1 cellular context compared by ENCODE assay signal in the genomic region with DNA sequence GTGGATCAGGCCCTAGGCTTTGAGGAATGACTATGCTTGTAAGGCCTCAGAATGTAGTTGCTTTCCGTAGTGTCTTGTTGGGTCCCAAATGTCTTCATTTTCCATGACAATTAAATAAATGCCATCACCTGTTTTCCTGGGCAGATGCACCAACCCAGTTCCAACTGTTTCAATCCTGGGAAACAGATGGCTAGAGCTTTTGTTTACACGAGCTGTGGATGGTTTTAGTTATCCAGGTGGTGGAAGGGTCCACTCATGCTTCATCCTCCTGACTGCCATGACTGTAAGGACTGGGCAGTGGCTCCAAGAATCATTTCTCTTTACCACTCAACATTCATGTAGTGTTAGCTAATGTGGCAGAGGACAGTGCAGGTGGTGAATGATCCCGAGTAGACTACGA.
TF ChIP-seq lines count a peak whose summit lies in the region.

No MANE protein-coding gene starts in this region.

TF ChIP-seq in IMR-90, 13 proteins besides CTCF, POLR2A, EP300 and RAD21 (continued from another document):
- TF ChIP-seq USF2 (IDR thresholded peaks at IDR 0.05; ENCODE audit: low read depth, low read length) (no peak), SMC3 (IDR thresholded peaks at IDR 0.05; ENCODE audit: low read depth, low read length) (no peak)
TF ChIP-seq in IMR-90: peak in this region for 0.
